15 cellular contexts compared by ENCODE assay signal in genomic region chr19:53907690-53908089, GRCh38. TPM values are rescaled to one million over a fixed set of nuclear protein-coding genes. Genes with fewer than 3 reads are reported as not detected.
DNase-seq lines count a peak whose midpoint lies in the region; ATAC-seq, FAIRE-seq and TF ChIP-seq lines count a peak whose summit lies in the region.
"Had no signal": no experiment of that assay in that cellular context is flagged by ENCODE, and none has a peak within 500 bp of the region (broad histone marks: within the 10 kb centered on the region; RNA-seq: fewer than 3 reads in every experiment).

No MANE protein-coding gene starts in this region.

- dilution Hi-C loops in endothelial cell of umbilical vein (cut with MboI; ENCODE audit: extremely low pct_ligation_motif_present, low sequenced_read_pairs) = no loop called here

- H3K9me3 ChIP-seq in CD4-positive, alpha-beta memory T cell (ENCODE audit: control insufficient read depth in 1 of 2, low read length in 2 of 2) = no peaks in the 10 kb centered on the region
- H3K9me3 ChIP-seq in Karpas-422 (ENCODE audit: low read length) (no peaks in the 10 kb centered on the region), endothelial cell of umbilical vein (replicated peaks; ENCODE audit: control insufficient read depth, insufficient read depth, low read length) (no peaks in the 10 kb centered on the region), neural cell (ENCODE audit: low read length) (no peaks in the 10 kb centered on the region), upper lobe of right lung (no peaks in the 10 kb centered on the region)

- no peak overlapping the region for H3K9ac ChIP-seq in Karpas-422 (ENCODE audit: low read length)
- no peak overlapping the region for H3K9ac ChIP-seq in endothelial cell of umbilical vein (replicated peaks; ENCODE audit: extremely low read depth, insufficient read depth, low read length)
- peak overlapping the region; percentile 93 for H3K9ac ChIP-seq in neural cell (ENCODE audit: low read length)

- no TSS peak for BruUV-seq in endothelial cell of umbilical vein (replicated peaks; lab: Mats Ljungman, UMichigan)

- no peak overlapping the region for H2AFZ ChIP-seq in Karpas-422 (ENCODE audit: low read length)
- H2AFZ ChIP-seq in endothelial cell of umbilical vein (ENCODE audit: low read depth, low read length) = peak overlapping the region; percentile 16
- H2AFZ ChIP-seq in neural cell (ENCODE audit: low read depth, low read length) = no peak overlapping the region

- no peaks in the 10 kb centered on the region for H3K9me1 ChIP-seq in endothelial cell of umbilical vein (replicated peaks; ENCODE audit: control insufficient read depth, extremely low read depth, insufficient read depth, low read length)

- no peak for FAIRE-seq in endothelial cell of umbilical vein (lab: Jason Lieb, UNC)
- FAIRE-seq: RCC 7860 had no signal

- no peak overlapping the region for H3K4me3 ChIP-seq in CD4-positive, alpha-beta memory T cell (ENCODE audit: low read length in 2 of 2)
- H3K4me3 ChIP-seq in Karpas-422 (ENCODE audit: low read length) (no peak overlapping the region), endothelial cell of umbilical vein (replicated peaks in 1 of 3; ENCODE audit: insufficient read depth in 1 of 3, low read depth in 1 of 3, low read length in 3 of 3) (no peak overlapping the region), neural cell (ENCODE audit: low read length) (peak overlapping the region; percentile 99), upper lobe of right lung (no peak overlapping the region)
- H3K4me3 ChIP-seq: MG63 had no signal

- peaks cover 0 to 11% (median 3%) of the 10 kb centered on the region in 8 donors for H3K9me3 Mint-ChIP-seq in CD4-positive, alpha-beta memory T cell
- H3K9me3 Mint-ChIP-seq: activated naive CD8-positive, alpha-beta T cell treated with anti-CD3 and anti-CD28 coated beads, Interleukin-2, amount 10 ng/mL, durations not matched to agents 7 days and 5 days had no signal

- peaks cover 19 to 44% (median 25%) of the 10 kb centered on the region in 4 donors for H3K4me1 Mint-ChIP-seq in CD4-positive, alpha-beta memory T cell

- no peak for TF ChIP-seq CTCF in endothelial cell of umbilical vein (IDR thresholded peaks at IDR 0.05; ENCODE audit: extremely low read depth in 1 of 2, insufficient read depth in 1 of 2, low read depth in 1 of 2, low read length in 2 of 2)
- TF ChIP-seq CTCF in neural cell (IDR thresholded peaks at IDR 0.05; ENCODE audit: poor library complexity, severe bottlenecking) = no peak
- no peak for TF ChIP-seq CTCF in foreskin keratinocyte (conservative IDR thresholded peaks at IDR 0.05)
- TF ChIP-seq CTCF in upper lobe of right lung (IDR thresholded peaks at IDR 0.05) = no peak

- H3K4me1 ChIP-seq in CD4-positive, alpha-beta memory T cell (ENCODE audit: insufficient read depth, low read length) = peaks cover 16% of the 10 kb centered on the region
- H3K4me1 ChIP-seq in Karpas-422 (ENCODE audit: low read length) (no peaks in the 10 kb centered on the region), endothelial cell of umbilical vein (ENCODE audit: control insufficient read depth, extremely low read depth, insufficient read depth, low read length) (peaks cover 6% of the 10 kb centered on the region), foreskin keratinocyte (no peaks in the 10 kb centered on the region), upper lobe of right lung (no peaks in the 10 kb centered on the region)

- H3K79me2 ChIP-seq in Karpas-422 (ENCODE audit: low read length) (no peaks in the 10 kb centered on the region), endothelial cell of umbilical vein (ENCODE audit: control insufficient read depth, insufficient read depth, low read length) (no peaks in the 10 kb centered on the region), neural cell (replicated peaks; ENCODE audit: insufficient read depth, low read length) (peaks cover 24% of the 10 kb centered on the region)

- peaks cover 0 to 3% of the 10 kb centered on the region in 2 donors for H3K36me3 Mint-ChIP-seq in CD4-positive, alpha-beta memory T cell
- H3K36me3 Mint-ChIP-seq: activated naive CD8-positive, alpha-beta T cell treated with anti-CD3 and anti-CD28 coated beads, Interleukin-2, amount 10 ng/mL, durations not matched to agents 7 days and 5 days had no signal

- peaks cover 42% of the 10 kb centered on the region for H3K27me3 ChIP-seq in CD4-positive, alpha-beta memory T cell (ENCODE audit: insufficient read depth, low read length)
- H3K27me3 ChIP-seq in Karpas-422 (ENCODE audit: low read length) = no peaks in the 10 kb centered on the region
- peaks cover 31 to 35% of the 10 kb centered on the region in 2 experiments for H3K27me3 ChIP-seq in endothelial cell of umbilical vein (ENCODE audit: control insufficient read depth in 2 of 2, insufficient read depth in 2 of 2, low read length in 2 of 2)
- no peaks in the 10 kb centered on the region for H3K27me3 ChIP-seq in neural cell (ENCODE audit: insufficient read depth, low read depth, low read length)
- peaks cover 56% of the 10 kb centered on the region for H3K27me3 ChIP-seq in foreskin keratinocyte
- H3K27me3 ChIP-seq in upper lobe of right lung = peaks cover 63% of the 10 kb centered on the region

- H3K27ac Mint-ChIP-seq in CD4-positive, alpha-beta memory T cell = peak overlapping the region in 1 of 7 donors; percentile 64
- H3K27ac Mint-ChIP-seq: activated naive CD8-positive, alpha-beta T cell treated with anti-CD3 and anti-CD28 coated beads, Interleukin-2, amount 10 ng/mL, durations not matched to agents 7 days and 5 days had no signal

- intact Hi-C loops in CD4-positive, alpha-beta memory T cell (cut with micrococcal nuclease) = loop anchor here (10.0 kb wide), 1 partner anchor 117 kb away; no protein-coding TSS in a partner anchor
- intact Hi-C loops in endothelial cell of umbilical vein (cut with micrococcal nuclease) = loop anchor here (1.0 to 5.0 kb wide), 5 partner anchors 65 to 190 kb away; no protein-coding TSS in a partner anchor
- intact Hi-C loops in upper lobe of right lung (cut with DNase I) = loop anchor here (10.0 kb wide), 1 partner anchor 117 kb away; no protein-coding TSS in a partner anchor

- TF ChIP-seq POLR2A in endothelial cell of umbilical vein (IDR thresholded peaks at IDR 0.05; ENCODE audit: low read depth, low read length) = no peak

- no peaks in the 10 kb centered on the region for H3K36me3 ChIP-seq in CD4-positive, alpha-beta memory T cell (ENCODE audit: insufficient read depth, low read length)
- H3K36me3 ChIP-seq in Karpas-422 (ENCODE audit: insufficient read depth, low read length) = no peaks in the 10 kb centered on the region
- H3K36me3 ChIP-seq in endothelial cell of umbilical vein (ENCODE audit: control insufficient read depth in 2 of 2, extremely low read depth in 1 of 2, insufficient read depth in 2 of 2, low read length in 2 of 2) = no peaks in the 10 kb centered on the region
- H3K36me3 ChIP-seq in neural cell (ENCODE audit: insufficient read depth, low read length) = no peaks in the 10 kb centered on the region
- no peaks in the 10 kb centered on the region for H3K36me3 ChIP-seq in upper lobe of right lung
- H3K36me3 ChIP-seq: MG63 had no signal

- POLR2A ChIA-PET in CD4-positive, alpha-beta memory T cell (lab: Charles Lee; ENCODE audit: partially characterized antibody) = interaction anchor here (0.7 kb wide), 1 partner anchor 36 kb away, joined by 3 read pairs; no protein-coding TSS in a partner anchor
- POLR2A ChIA-PET in endothelial cell of umbilical vein (lab: Charles Lee) = no interaction called here

- ATAC-seq in foreskin keratinocyte (no peak), upper lobe of right lung (no peak), HG02840 (IDR thresholded peaks at IDR 0.05; ENCODE audit: low FRiP score, unreplicated experiment) (no peak)

- CTCF ChIA-PET in CD4-positive, alpha-beta memory T cell (lab: Charles Lee; ENCODE audit: partially characterized antibody) = no interaction called here
- CTCF ChIA-PET in endothelial cell of umbilical vein (lab: Charles Lee) = interaction anchor here (0.6 to 2.8 kb wide), 6 partner anchors 10 to 122 kb away, joined by 3 to 31 read pairs (median 4); partner anchors contain the start of gene PRKCG

- H3K27ac ChIP-seq in CD4-positive, alpha-beta memory T cell (ENCODE audit: low read depth, low read length) = no peak overlapping the region
- H3K27ac ChIP-seq in Karpas-422 (ENCODE audit: low read length) (no peak overlapping the region), endothelial cell of umbilical vein (ENCODE audit: insufficient read depth, low read depth, low read length) (no peak overlapping the region), neural cell (ENCODE audit: low read length) (no peak overlapping the region), foreskin keratinocyte (no peak overlapping the region), upper lobe of right lung (no peak overlapping the region)

- no peaks in the 10 kb centered on the region for H3F3A ChIP-seq in neural cell (ENCODE audit: insufficient read depth, low read length, poor library complexity, severe bottlenecking)

- TF ChIP-seq EP300 in neural cell (conservative IDR thresholded peaks at IDR 0.05; ENCODE audit: poor library complexity, severe bottlenecking) = no peak

- H3K9me2 ChIP-seq in Karpas-422 (replicated peaks; ENCODE audit: insufficient read depth, low read length) = no peaks in the 10 kb centered on the region
- H3K9me2 ChIP-seq in neural cell (ENCODE audit: insufficient read depth, low read length) = no peaks in the 10 kb centered on the region

- no peak for TF ChIP-seq RAD21 in neural cell (conservative IDR thresholded peaks at IDR 0.05)

- no peak overlapping the region for H3K4me2 ChIP-seq in Karpas-422 (ENCODE audit: low read depth, low read length, poor library complexity, severe bottlenecking)
- H3K4me2 ChIP-seq in endothelial cell of umbilical vein (ENCODE audit: insufficient read depth, low read length) = no peak overlapping the region
- no peak overlapping the region for H3K4me2 ChIP-seq in neural cell (ENCODE audit: low read length)

- peaks cover 47 to 69% of the 10 kb centered on the region in 2 donors for H3K27me3 Mint-ChIP-seq in CD4-positive, alpha-beta memory T cell

- no peak for DNase-seq in CD4-positive, alpha-beta memory T cell
- DNase-seq in Karpas-422 = peak; percentile 37
- no peak for DNase-seq in endothelial cell of umbilical vein (ENCODE audit: low read depth, low spot score)
- no peak for DNase-seq in foreskin keratinocyte
- no peak for DNase-seq in upper lobe of right lung
- DNase-seq in DMS 273 treated with DMSO at 0.1 percent for 48 hours (lab: John Stamatoyannopoulos, UW) = no peak
- DNase-seq: activated naive CD8-positive, alpha-beta T cell treated with anti-CD3 and anti-CD28 coated beads, Interleukin-2, amount 10 ng/mL, durations not matched to agents 7 days and 5 days; NCI-H345 had no signal

- H4K20me1 ChIP-seq in Karpas-422 (ENCODE audit: insufficient read depth, low read depth, low read length) (peaks cover 6% of the 10 kb centered on the region; the same call in 1 of the 2 replicates), endothelial cell of umbilical vein (replicated peaks; ENCODE audit: control insufficient read depth, extremely low read depth, insufficient read depth, low read length) (no peaks in the 10 kb centered on the region), neural cell (ENCODE audit: insufficient read depth) (no peaks in the 10 kb centered on the region)

- H3K4me3 Mint-ChIP-seq in CD4-positive, alpha-beta memory T cell = peak overlapping the region in 6 of 8 donors; percentile 23 to 76 (median 41)
- H3K4me3 Mint-ChIP-seq: activated naive CD8-positive, alpha-beta T cell treated with anti-CD3 and anti-CD28 coated beads, Interleukin-2, amount 10 ng/mL, durations not matched to agents 7 days and 5 days had no signal

RNA-seq across cellular contexts. Expression of gene CACNG7, which starts 1.4 kb away (rescaled TPM):
- not detected for total RNA-seq in CD4-positive, alpha-beta memory T cell
- not detected for polyA plus RNA-seq in CD4-positive, alpha-beta memory T cell
- not detected in 2 replicates for total RNA-seq in Karpas-422 (2014; rRNA removed; shearing (Covaris generic); ENCODE audit: low replicate concordance)
- total RNA-seq in endothelial cell of umbilical vein (0.78 and 1.3 TPM in 2 replicates), foreskin keratinocyte (not detected in 2 replicates), upper lobe of right lung (not detected)
- polyA plus RNA-seq in endothelial cell of umbilical vein (0.92 and 1.1 TPM in 2 replicates), neural cell (27.8 and 37.0 TPM in 2 replicates), foreskin keratinocyte (not detected in 2 replicates)
- 0.83 and 0.99 TPM in 2 replicates for polyA plus RNA-seq in endothelial cell of umbilical vein (2011; cell fraction: cytosol; rRNA removed)
- 0.68 and 0.74 TPM in 2 replicates for polyA plus RNA-seq in endothelial cell of umbilical vein (2011; cell fraction: nucleus; rRNA removed)
- 0.64 and 1.2 TPM in 2 replicates for polyA plus RNA-seq in endothelial cell of umbilical vein (2012)
- polyA minus RNA-seq in endothelial cell of umbilical vein (0.34 TPM in 1 of 2 replicates, not detected in the other), neural cell (25.4 and 29.2 TPM in 2 replicates)
- polyA minus RNA-seq in endothelial cell of umbilical vein (2011; cell fraction: cytosol; rRNA and poly(A)+ RNA removed) = not detected
- 0.34 TPM in 1 of 2 replicates, not detected in the other for polyA minus RNA-seq in endothelial cell of umbilical vein (2011; cell fraction: nucleus; rRNA and poly(A)+ RNA removed)
- total RNA-seq: activated naive CD8-positive, alpha-beta T cell treated with anti-CD3 and anti-CD28 coated beads, Interleukin-2, amount 10 ng/mL, durations not matched to agents 7 days and 5 days; dermis blood vessel endothelial cell; mammary epithelial cell; T-helper 2 cell treated with Interferon-gamma antibody and Interleukin-4, amounts not matched to agents 100 ng/mL and 5 ng/mL, for 36 hours had no signal
- polyA plus RNA-seq: mammary epithelial cell had no signal

RNA-seq across cellular contexts. Expression of gene PRKCG, which starts 25.7 kb away (rescaled TPM):
- not detected for total RNA-seq in CD4-positive, alpha-beta memory T cell
- polyA plus RNA-seq in CD4-positive, alpha-beta memory T cell = under 1 TPM in 1 of 2 donors, not detected in 1; 0.06 TPM
- not detected in 2 replicates for total RNA-seq in Karpas-422 (2014; rRNA removed; shearing (Covaris generic); ENCODE audit: low replicate concordance)
- not detected in 2 replicates for total RNA-seq in endothelial cell of umbilical vein
- 0.07 and 0.08 TPM in 2 replicates for polyA plus RNA-seq in endothelial cell of umbilical vein
- 0.03 TPM in 1 of 2 replicates, not detected in the other for polyA plus RNA-seq in endothelial cell of umbilical vein (2011; cell fraction: cytosol; rRNA removed)
- 0.08 and 0.17 TPM in 2 replicates for polyA plus RNA-seq in endothelial cell of umbilical vein (2011; cell fraction: nucleus; rRNA removed)
- polyA plus RNA-seq in endothelial cell of umbilical vein (2012) = 0.05 and 0.25 TPM in 2 replicates
- not detected in 2 replicates for polyA minus RNA-seq in endothelial cell of umbilical vein
- polyA minus RNA-seq in endothelial cell of umbilical vein (2011; cell fraction: cytosol; rRNA and poly(A)+ RNA removed) = not detected
- polyA minus RNA-seq in endothelial cell of umbilical vein (2011; cell fraction: nucleus; rRNA and poly(A)+ RNA removed) = not detected in 2 replicates
- 0.99 and 2.2 TPM in 2 replicates for polyA plus RNA-seq in neural cell
- 3.0 and 5.4 TPM in 2 replicates for polyA minus RNA-seq in neural cell
- total RNA-seq in foreskin keratinocyte = 0.07 TPM in 1 of 2 replicates, not detected in the other
- polyA plus RNA-seq in foreskin keratinocyte = 0.02 and 0.03 TPM in 2 replicates
- total RNA-seq in upper lobe of right lung = not detected
- total RNA-seq: activated naive CD8-positive, alpha-beta T cell treated with anti-CD3 and anti-CD28 coated beads, Interleukin-2, amount 10 ng/mL, durations not matched to agents 7 days and 5 days; mammary epithelial cell; T-helper 2 cell treated with Interferon-gamma antibody and Interleukin-4, amounts not matched to agents 100 ng/mL and 5 ng/mL, for 36 hours had no signal
- polyA plus RNA-seq: mammary epithelial cell had no signal

RNA-seq across cellular contexts. Expression of gene MYADM, which starts 40.0 kb away (rescaled TPM):
- 10 to 100 TPM; 42.1 to 45.8 TPM for total RNA-seq in CD4-positive, alpha-beta memory T cell
- polyA plus RNA-seq in CD4-positive, alpha-beta memory T cell = 10 to 100 TPM; 38.5 to 67.9 TPM
- not detected in 2 replicates for total RNA-seq in Karpas-422 (2014; rRNA removed; shearing (Covaris generic); ENCODE audit: low replicate concordance)
- total RNA-seq in endothelial cell of umbilical vein = 128 and 133 TPM in 2 replicates
- polyA plus RNA-seq in endothelial cell of umbilical vein = 100 and 122 TPM in 2 replicates
- polyA plus RNA-seq in endothelial cell of umbilical vein (2011; cell fraction: cytosol; rRNA removed) = 35.1 and 49.3 TPM in 2 replicates
- polyA plus RNA-seq in endothelial cell of umbilical vein (2011; cell fraction: nucleus; rRNA removed) = 26.7 and 54.2 TPM in 2 replicates
- polyA plus RNA-seq in endothelial cell of umbilical vein (2012) = 66.5 and 108 TPM in 2 replicates
- 40.0 and 44.3 TPM in 2 replicates for polyA minus RNA-seq in endothelial cell of umbilical vein
- 8.2 TPM for polyA minus RNA-seq in endothelial cell of umbilical vein (2011; cell fraction: cytosol; rRNA and poly(A)+ RNA removed)
- 22.8 and 50.6 TPM in 2 replicates for polyA minus RNA-seq in endothelial cell of umbilical vein (2011; cell fraction: nucleus; rRNA and poly(A)+ RNA removed)
- polyA plus RNA-seq in neural cell = 2.5 and 4.5 TPM in 2 replicates
- polyA minus RNA-seq in neural cell = 5.1 and 6.5 TPM in 2 replicates
- 22.8 and 31.4 TPM in 2 replicates for total RNA-seq in foreskin keratinocyte
- polyA plus RNA-seq in foreskin keratinocyte = 23.2 and 25.3 TPM in 2 replicates
- total RNA-seq in upper lobe of right lung = 131 TPM

RNA-seq across cellular contexts. Expression of gene CACNG8, which starts 55.0 kb away (rescaled TPM):
- not detected for total RNA-seq in CD4-positive, alpha-beta memory T cell
- polyA plus RNA-seq in CD4-positive, alpha-beta memory T cell = not detected
- total RNA-seq in Karpas-422 (2014; rRNA removed; shearing (Covaris generic); ENCODE audit: low replicate concordance) = not detected in 2 replicates
- total RNA-seq in endothelial cell of umbilical vein (1.7 and 3.0 TPM in 2 replicates), foreskin keratinocyte (not detected in 2 replicates), upper lobe of right lung (0.12 TPM)
- polyA plus RNA-seq in endothelial cell of umbilical vein (0.11 and 0.18 TPM in 2 replicates), neural cell (3.3 and 6.0 TPM in 2 replicates), foreskin keratinocyte (not detected in 2 replicates)
- 0.15 and 0.21 TPM in 2 replicates for polyA plus RNA-seq in endothelial cell of umbilical vein (2011; cell fraction: cytosol; rRNA removed)
- polyA plus RNA-seq in endothelial cell of umbilical vein (2011; cell fraction: nucleus; rRNA removed) = 1.6 and 1.9 TPM in 2 replicates
- polyA plus RNA-seq in endothelial cell of umbilical vein (2012) = 7.0 and 9.1 TPM in 2 replicates
- polyA minus RNA-seq in endothelial cell of umbilical vein (0.44 and 0.49 TPM in 2 replicates), neural cell (8.5 and 9.4 TPM in 2 replicates)
- not detected for polyA minus RNA-seq in endothelial cell of umbilical vein (2011; cell fraction: cytosol; rRNA and poly(A)+ RNA removed)
- 0.63 and 0.96 TPM in 2 replicates for polyA minus RNA-seq in endothelial cell of umbilical vein (2011; cell fraction: nucleus; rRNA and poly(A)+ RNA removed)
- total RNA-seq: activated naive CD8-positive, alpha-beta T cell treated with anti-CD3 and anti-CD28 coated beads, Interleukin-2, amount 10 ng/mL, durations not matched to agents 7 days and 5 days; mammary epithelial cell; T-helper 2 cell treated with Interferon-gamma antibody and Interleukin-4, amounts not matched to agents 100 ng/mL and 5 ng/mL, for 36 hours had no signal
- polyA plus RNA-seq: mammary epithelial cell had no signal

Comparison
In these comparisons a context has a peak if more than half of its experiments do, and no peak if none do; other contexts are left out.
1. RNA of gene MYADM, which starts 40.0 kb away (total RNA-seq): 128 to 133 TPM in endothelial cell of umbilical vein, 131 TPM in upper lobe of right lung (single experiment), 42.1 to 45.8 TPM in CD4-positive, alpha-beta memory T cell and 22.8 to 31.4 TPM in foreskin keratinocyte; not detected in Karpas-422; every median in the first group is over 10 times any median in the second.